Comparison of ENCODE assay signal across 11 cellular contexts in the genomic region with DNA sequence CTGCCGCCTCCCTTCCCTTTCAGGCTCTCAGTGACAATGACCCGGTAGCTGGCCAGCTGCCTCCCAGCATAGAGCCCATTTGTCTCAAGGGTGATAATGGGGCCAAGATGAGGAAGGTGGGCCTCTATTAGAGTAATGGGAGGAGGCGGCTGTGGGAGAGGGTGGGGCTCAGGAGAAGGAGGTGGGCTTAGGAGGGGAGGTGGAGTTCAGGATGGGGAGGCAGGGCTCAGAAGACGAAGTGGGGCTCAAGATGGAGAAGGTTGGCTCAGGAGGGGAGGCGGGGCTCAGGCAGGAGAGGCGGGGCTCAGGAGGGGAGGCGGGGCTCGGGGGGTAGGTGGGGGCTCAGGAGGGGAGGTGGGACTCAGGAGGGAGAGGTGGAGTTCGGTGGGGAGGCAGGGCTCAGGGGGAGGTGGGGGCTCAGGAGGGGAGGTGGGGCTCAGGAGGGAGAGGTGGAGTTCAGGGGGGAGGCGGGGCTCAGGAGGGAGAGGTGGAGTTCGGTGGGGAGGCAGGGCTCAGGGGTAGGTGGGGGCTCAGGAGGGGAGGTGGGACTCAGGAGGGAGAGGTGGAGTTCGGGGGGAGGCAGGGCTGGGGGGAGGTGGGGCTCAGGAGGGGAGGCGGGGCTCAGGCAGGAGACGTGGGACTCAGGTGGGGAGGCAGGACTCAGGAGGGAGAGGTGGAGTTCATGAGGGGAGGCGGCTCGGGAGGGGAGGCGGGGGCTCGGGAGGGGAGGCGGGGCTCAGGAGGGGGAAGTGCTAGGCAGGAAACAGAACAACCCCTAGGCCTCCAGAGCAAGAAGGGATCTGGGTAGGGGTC. TPM values are rescaled to one million over a fixed set of nuclear protein-coding genes. Genes with fewer than 3 reads are reported as not detected.
A peak's percentile ranks its signal among the peaks of the same experiment; 100 is the strongest.
DNase-seq lines count a peak whose midpoint lies in the region; ATAC-seq and TF ChIP-seq lines count a peak whose summit lies in the region.
"Had no signal": no experiment of that assay in that cellular context is flagged by ENCODE, and none has a peak within 500 bp of the region (broad histone marks: within the 10 kb centered on the region; RNA-seq: fewer than 3 reads in every experiment).

No MANE protein-coding gene starts in this region.

- H3K36me3 Mint-ChIP-seq in natural killer cell treated with Interleukin-12 subunit alpha and Interleukin-12 subunit beta and Interleukin-15 and Interleukin-18, amount 100 ng/mL, for 72 hours = no peaks in the 10 kb centered on the region

- no peak overlapping the region for H3K27ac ChIP-seq in coronary artery
- H3K27ac ChIP-seq: epithelial cell of prostate had no signal

- H3K4me3 Mint-ChIP-seq in natural killer cell treated with Interleukin-12 subunit alpha and Interleukin-12 subunit beta and Interleukin-15 and Interleukin-18, amount 100 ng/mL, for 72 hours = no peak overlapping the region

- no peak overlapping the region for H3K27ac Mint-ChIP-seq in natural killer cell treated with Interleukin-12 subunit alpha and Interleukin-12 subunit beta and Interleukin-15 and Interleukin-18, amount 100 ng/mL, for 72 hours

- no peaks in the 10 kb centered on the region for H3K9me3 Mint-ChIP-seq in natural killer cell treated with Interleukin-12 subunit alpha and Interleukin-12 subunit beta and Interleukin-15 and Interleukin-18, amount 100 ng/mL, for 72 hours

- H3K27me3 Mint-ChIP-seq in natural killer cell treated with Interleukin-12 subunit alpha and Interleukin-12 subunit beta and Interleukin-15 and Interleukin-18, amount 100 ng/mL, for 72 hours = peaks cover 13 to 18% of the 10 kb centered on the region in 2 donors

- peak; percentile 30 for DNase-seq in GM12865 (ENCODE audit: low read depth)
- peak; percentile 83 for DNase-seq in NCI-H1417 treated with DMSO at 0.1 percent for 48 hours (lab: John Stamatoyannopoulos, UW)
- DNase-seq in RPMI8226 = peak; percentile 32
- peak; percentile 34 for DNase-seq in natural killer cell treated with Interleukin-12 subunit alpha and Interleukin-12 subunit beta and Interleukin-15 and Interleukin-18, amount 100 ng/mL, for 72 hours (ENCODE audit: low spot score)
- no peak for DNase-seq in coronary artery (ENCODE audit: low spot score)
- DNase-seq in midbrain (lab: John Stamatoyannopoulos, UW) = no peak
- DNase-seq: activated CD8-positive, alpha-beta memory T cell treated with anti-CD3 and anti-CD28 coated beads, Interleukin-2, amount 50 U/mL, for 48 hours; T1000 had no signal

- ATAC-seq in natural killer cell treated with Interleukin-12 subunit alpha and Interleukin-12 subunit beta and Interleukin-15 and Interleukin-18, amount 100 ng/mL, for 72 hours = no peak
- no peak for ATAC-seq in GM18861 (IDR thresholded peaks at IDR 0.05; ENCODE audit: unreplicated experiment)

- H3K4me3 ChIP-seq in GM12865 (ENCODE audit: low read depth, low read length) (no peak overlapping the region), coronary artery (no peak overlapping the region)

- TF ChIP-seq CTCF in GM12865 (IDR thresholded peaks at IDR 0.05; ENCODE audit: insufficient read depth, low read depth, low read length, missing control alignments) = no peak
- TF ChIP-seq CTCF in coronary artery (IDR thresholded peaks at IDR 0.05) = no peak

- peaks cover 0 to 4% of the 10 kb centered on the region in 2 donors for H3K4me1 Mint-ChIP-seq in natural killer cell treated with Interleukin-12 subunit alpha and Interleukin-12 subunit beta and Interleukin-15 and Interleukin-18, amount 100 ng/mL, for 72 hours (ENCODE audit: low read depth in 2 of 2)

RNA-seq across cellular contexts. Expression of gene IQSEC3, which starts 36.8 kb away (rescaled TPM):
- 1 to 10 TPM in 1 of 2 donors, under 1 TPM in 1; 0.22 to 1.1 TPM for total RNA-seq in natural killer cell treated with Interleukin-12 subunit alpha and Interleukin-12 subunit beta and Interleukin-15 and Interleukin-18, amount 100 ng/mL, for 72 hours
- total RNA-seq: myocyte had no signal

Comparison
In these comparisons a context has a peak if more than half of its experiments do, and no peak if none do; other contexts are left out.
1. DNase-seq: peak in GM12865 (single experiment), NCI-H1417 treated with DMSO at 0.1 percent for 48 hours (single experiment), RPMI8226 (single experiment) and natural killer cell treated with Interleukin-12 subunit alpha and Interleukin-12 subunit beta and Interleukin-15 and Interleukin-18, amount 100 ng/mL, for 72 hours (single experiment); none in coronary artery (single experiment) and midbrain (single experiment).